14 cellular contexts compared by ENCODE assay signal in the genomic region with DNA sequence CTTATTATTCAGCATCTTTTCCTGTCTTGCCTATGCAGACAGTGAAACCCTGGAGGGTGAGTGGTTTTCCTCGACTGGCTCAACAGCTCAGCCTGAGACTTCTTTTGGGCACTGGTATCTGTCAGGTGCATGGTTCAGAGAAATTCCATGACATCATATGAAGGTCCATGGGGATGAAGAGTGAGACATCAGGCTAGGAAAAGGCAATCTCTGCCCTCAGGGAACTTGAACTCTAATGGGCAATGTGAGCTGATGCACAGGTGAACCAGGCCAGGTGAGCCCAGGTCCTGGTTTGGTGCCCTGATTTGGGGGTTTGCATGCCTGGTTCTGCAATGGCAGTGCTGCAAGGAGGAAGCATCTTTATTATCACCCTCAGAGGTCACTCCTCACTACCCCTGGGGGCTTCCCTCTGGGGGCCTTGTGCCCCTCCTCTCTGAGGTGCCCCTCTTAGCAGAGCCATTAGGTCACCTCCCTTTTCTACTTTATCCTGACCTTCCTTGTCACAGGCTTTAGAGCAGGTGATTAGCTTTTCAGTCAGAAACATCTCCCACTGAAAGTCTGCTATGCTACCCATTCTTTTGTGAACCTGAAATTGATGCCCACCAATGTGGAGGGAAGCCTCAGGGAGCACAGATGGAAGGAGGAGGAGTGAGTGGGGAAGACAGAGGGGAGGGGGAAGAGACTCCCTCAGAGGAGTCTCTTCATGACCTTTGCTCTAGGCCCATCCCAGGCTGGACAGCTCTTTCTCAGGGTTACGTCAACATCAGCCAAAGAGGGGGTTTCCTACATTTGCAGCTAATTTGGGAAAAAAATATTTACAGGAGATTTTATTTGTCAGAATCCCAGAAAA. TPM values are rescaled to one million over a fixed set of nuclear protein-coding genes. Genes with fewer than 3 reads are reported as not detected.
DNase-seq lines count a peak whose midpoint lies in the region; ATAC-seq, FAIRE-seq and TF ChIP-seq lines count a peak whose summit lies in the region.
"Had no signal": no experiment of that assay in that cellular context is flagged by ENCODE, and none has a peak within 500 bp of the region (broad histone marks: within the 10 kb centered on the region; RNA-seq: fewer than 3 reads in every experiment).

No MANE protein-coding gene starts in this region.

- no peaks in the 10 kb centered on the region for H3K79me1 ChIP-seq in H1 (ENCODE audit: low read depth, low read length)
- H3K79me1 ChIP-seq in H9 (ENCODE audit: insufficient read depth, low read depth, low read length, poor library complexity, severe bottlenecking), result no peaks in the 10 kb centered on the region

- H3F3A ChIP-seq in MM.1S (ENCODE audit: insufficient read depth, low read length), result peaks cover 36% of the 10 kb centered on the region

- ATAC-seq in GM19463 (IDR thresholded peaks at IDR 0.05; ENCODE audit: unreplicated experiment), result no peak

- no peaks in the 10 kb centered on the region for H3K9me2 ChIP-seq in MM.1S (replicated peaks; ENCODE audit: insufficient read depth, low read length)

- peak overlapping the region; percentile 89; the same call in 1 of the 2 replicates for H3K27ac ChIP-seq in MM.1S (ENCODE audit: low read length)
- H3K27ac ChIP-seq in H1 (ENCODE audit: low read depth, low read length), result no peak overlapping the region
- H3K27ac ChIP-seq in muscle layer of colon (ENCODE audit: low read depth, low read length), result peak overlapping the region; percentile 18
- peak overlapping the region; percentile 36 for H3K27ac ChIP-seq in thymus (ENCODE audit: low read depth)
- H3K27ac ChIP-seq in H9 (ENCODE audit: insufficient read length, low read depth, low read length), result no peak overlapping the region

- no peak for TF ChIP-seq EP300 in H1 (IDR thresholded peaks at IDR 0.05; ENCODE audit: borderline replicate concordance in 1 of 2, low read depth in 2 of 2, low read length in 2 of 2)

- H4K91ac ChIP-seq in H1 (replicated peaks; ENCODE audit: insufficient read length, low read length), result no peak overlapping the region
- no peak overlapping the region for H4K91ac ChIP-seq in H9 (ENCODE audit: insufficient read length, low read depth, low read length)

- peaks cover 0 to 2% (median 2%) of the 10 kb centered on the region in 3 experiments; a peak in 4 of 7 replicates for H3K36me3 Mint-ChIP-seq in H9 (ENCODE audit: insufficient read depth in 1 of 3, low read depth in 3 of 3)
- H3K36me3 Mint-ChIP-seq: CD8-positive, alpha-beta memory T cell had no signal

- H3K4me3 ChIP-seq in MM.1S (ENCODE audit: low read length), result no peak overlapping the region
- no peak overlapping the region for H3K4me3 ChIP-seq in H1 (ENCODE audit: extremely low read depth in 1 of 4, insufficient read depth in 2 of 4, low read depth in 3 of 4, low read length in 4 of 4)
- no peak overlapping the region for H3K4me3 ChIP-seq in muscle layer of colon (ENCODE audit: low read depth in 1 of 2, low read length in 2 of 2)
- no peak overlapping the region for H3K4me3 ChIP-seq in thymus (ENCODE audit: low read length)
- H3K4me3 ChIP-seq: HAP-1, Peyer's patch had no signal

- POLR2A ChIA-PET in H1 (lab: Charles Lee; ENCODE audit: partially characterized antibody), result interaction anchor here (1.0 to 1.6 kb wide), 3 partner anchors 9 to 43 kb away, joined by 3 to 5 read pairs (median 3); no protein-coding TSS in a partner anchor

- H3K4me3 Mint-ChIP-seq in H9, result no peak overlapping the region
- H3K4me3 Mint-ChIP-seq: CD8-positive, alpha-beta memory T cell; T-helper 1 cell treated with Interleukin-12 subunit alpha and Interleukin-12 subunit beta and Interleukin-4 antibody, amounts not matched to agents 30 μg/mL and 1 μg/mL, for 36 hours had no signal

- H4K8ac ChIP-seq in H1 (ENCODE audit: extremely low read depth, insufficient read depth, low read length) (no peak overlapping the region), H9 (replicated peaks; ENCODE audit: insufficient read length, low read depth, low read length) (no peak overlapping the region)

- H3K23me2 ChIP-seq in H1 (ENCODE audit: low read depth, low read length) (no peaks in the 10 kb centered on the region), H9 (ENCODE audit: insufficient read length, low read depth, low read length, poor library complexity, severe bottlenecking) (no peaks in the 10 kb centered on the region)

- H2BK20ac ChIP-seq in H1 (ENCODE audit: low read length) (no peak overlapping the region), H9 (ENCODE audit: low read depth, low read length, poor library complexity, severe bottlenecking) (no peak overlapping the region)

- H3K9ac ChIP-seq in MM.1S (ENCODE audit: low read length), result no peak overlapping the region
- no peak overlapping the region for H3K9ac ChIP-seq in H1 (replicated peaks in 1 of 4; ENCODE audit: extremely low read depth in 1 of 4, low read depth in 3 of 4, low read length in 3 of 4)
- H3K9ac ChIP-seq in muscle layer of colon (ENCODE audit: low read length), result no peak overlapping the region
- H3K9ac ChIP-seq in H9 (ENCODE audit: extremely low read depth, insufficient read length, low read length), result no peak overlapping the region

- H2BK12ac ChIP-seq in H1 (ENCODE audit: low read depth, low read length) (peak overlapping the region; percentile 60; the same call in 1 of the 2 replicates), H9 (ENCODE audit: insufficient read length, low read depth, low read length) (no peak overlapping the region)

- peak overlapping the region; percentile 58; the same call in 1 of the 2 replicates for H3K4me2 ChIP-seq in MM.1S (ENCODE audit: low read depth, low read length)
- H3K4me2 ChIP-seq in H1 (ENCODE audit: insufficient read depth in 1 of 2, low read depth in 2 of 2, low read length in 2 of 2), result no peak overlapping the region
- no peak overlapping the region for H3K4me2 ChIP-seq in H9 (ENCODE audit: insufficient read depth, insufficient read length, low read length)

- WGBS in H1 (ENCODE audit: extremely low coverage in 1 of 2, insufficient coverage in 1 of 2, insufficient read length in 1 of 2, insufficient replicate concordance in 2 of 2, low coverage in 1 of 2, low lambda C conversion rate in 2 of 2, missing lambda C conversion rate in 1 of 2), 2 experiments, result 100% methylated on average over 2 of the region's 2 CpGs; no CpG with 5 or more reads in 1 of the 2 experiments
- 97% methylated on average over 2 of the region's 2 CpGs for WGBS in thymus
- WGBS in H9 (ENCODE audit: extremely low coverage, insufficient read length, low lambda C conversion rate), result no CpG with 5 or more reads among the region's 2 CpGs

- no peaks in the 10 kb centered on the region for H3K27me3 ChIP-seq in MM.1S (replicated peaks; ENCODE audit: insufficient read depth, low read length)
- peaks cover 0 to 1% (median 0%) of the 10 kb centered on the region in 4 experiments; a peak in 1 of 7 replicates for H3K27me3 ChIP-seq in H1 (replicated peaks in 1 of 4; ENCODE audit: control insufficient read depth in 3 of 4, extremely low read depth in 1 of 4, insufficient read depth in 3 of 4, low read length in 3 of 4)
- no peaks in the 10 kb centered on the region for H3K27me3 ChIP-seq in muscle layer of colon (ENCODE audit: control insufficient read depth in 1 of 2, insufficient read depth in 2 of 2, low read length in 2 of 2)
- no peaks in the 10 kb centered on the region for H3K27me3 ChIP-seq in thymus (ENCODE audit: control insufficient read depth, insufficient read depth)
- H3K27me3 ChIP-seq in H9 (ENCODE audit: insufficient read depth, low read length), result no peaks in the 10 kb centered on the region
- H3K27me3 ChIP-seq: Peyer's patch had no signal

- H3K14ac ChIP-seq in H1 (ENCODE audit: insufficient read length) (no peak overlapping the region), H9 (ENCODE audit: insufficient read depth, low read length) (no peak overlapping the region)

- H3K56ac ChIP-seq in H1 (replicated peaks; ENCODE audit: insufficient read length, low read depth, low read length), result no peak overlapping the region
- no peak overlapping the region for H3K56ac ChIP-seq in H9 (ENCODE audit: insufficient read length, low read depth, low read length)

- H4K5ac ChIP-seq in H1 (ENCODE audit: insufficient read length, low read depth, low read length) (no peak overlapping the region), H9 (ENCODE audit: insufficient read length, low read depth, low read length) (no peak overlapping the region)

- CTCF ChIA-PET in H1 (lab: Charles Lee; ENCODE audit: partially characterized antibody), result interaction anchor here (0.6 to 1.7 kb wide), 3 partner anchors 26 to 84 kb away, joined by 3 to 4 read pairs (median 3); no protein-coding TSS in a partner anchor

- peaks cover 54% of the 10 kb centered on the region for H3K4me1 ChIP-seq in MM.1S (ENCODE audit: low read length)
- H3K4me1 ChIP-seq in H1 (replicated peaks in 1 of 4; ENCODE audit: control insufficient read depth in 3 of 4, insufficient read depth in 4 of 4, low read length in 3 of 4), result no peaks in the 10 kb centered on the region
- H3K4me1 ChIP-seq in muscle layer of colon (ENCODE audit: insufficient read depth, low read length), result peaks cover 38% of the 10 kb centered on the region
- H3K4me1 ChIP-seq in thymus (ENCODE audit: control insufficient read depth, insufficient read depth, low read length), result no peaks in the 10 kb centered on the region
- H3K4me1 ChIP-seq in H9 (ENCODE audit: insufficient read depth, low read length), result peaks cover 2% of the 10 kb centered on the region; the same call in 1 of the 2 replicates
- H3K4me1 ChIP-seq: HAP-1 had no signal

- no peak overlapping the region for H3K23ac ChIP-seq in H1 (ENCODE audit: insufficient read length)
- no peak overlapping the region for H3K23ac ChIP-seq in H9 (ENCODE audit: insufficient read length, low read depth, low read length)

- H3K27me3 Mint-ChIP-seq in H9 (ENCODE audit: low read depth), result no peaks in the 10 kb centered on the region; the same call in 1 of the 2 replicates

- H2AK5ac ChIP-seq in H1 (ENCODE audit: low read depth, low read length), result no peak overlapping the region
- H2AK5ac ChIP-seq in H9 (ENCODE audit: insufficient read length, low read length), result no peak overlapping the region

- H2AFZ ChIP-seq in MM.1S (ENCODE audit: low read length) (no peak overlapping the region), H1 (ENCODE audit: low read length) (no peak overlapping the region), H9 (ENCODE audit: low read length) (no peak overlapping the region)

- H3K9me3 ChIP-seq in MM.1S (replicated peaks; ENCODE audit: insufficient read depth, low read length) (no peaks in the 10 kb centered on the region), H1 (ENCODE audit: insufficient read depth in 2 of 2, low read depth in 1 of 2, low read length in 1 of 2) (no peaks in the 10 kb centered on the region), muscle layer of colon (ENCODE audit: low read length) (no peaks in the 10 kb centered on the region), thymus (ENCODE audit: control insufficient read depth) (no peaks in the 10 kb centered on the region), H9 (ENCODE audit: control insufficient read depth, low read depth, low read length) (no peaks in the 10 kb centered on the region)
- H3K9me3 ChIP-seq: HAP-1, Peyer's patch had no signal

- no peaks in the 10 kb centered on the region for H3K9me3 Mint-ChIP-seq in H9
- H3K9me3 Mint-ChIP-seq: CD8-positive, alpha-beta memory T cell; T-helper 1 cell treated with Interleukin-12 subunit alpha and Interleukin-12 subunit beta and Interleukin-4 antibody, amounts not matched to agents 30 μg/mL and 1 μg/mL, for 36 hours had no signal

- TF ChIP-seq RAD21 in H1 (IDR thresholded peaks at IDR 0.05 in 1 of 2, conservative IDR thresholded peaks at IDR 0.05 in 1 of 2; ENCODE audit: low read depth in 2 of 2, low read length in 2 of 2), result no peak

- H2BK120ac ChIP-seq in H1 (replicated peaks; ENCODE audit: low read depth, low read length) (no peak overlapping the region), H9 (ENCODE audit: low read depth, low read length, poor library complexity, severe bottlenecking) (no peak overlapping the region)

- no peak overlapping the region for H3K18ac ChIP-seq in H1 (ENCODE audit: extremely low read depth, low read length)
- H3K18ac ChIP-seq in H9 (ENCODE audit: insufficient read length, low read depth, low read length), result no peak overlapping the region

- DNase-seq in MM.1S (peak; percentile 21), H1 (ENCODE audit: low read depth in 1 of 2, low spot score in 2 of 2) (no peak), NAMALWA (ENCODE audit: low spot score) (no peak), H9 (no peak), SW480 (ENCODE audit: low spot score) (no peak)
- DNase-seq: CD8-positive, alpha-beta memory T cell; NCI-H1092 treated with DMSO at 0.1 percent for 48 hours; stimulated activated CD4-positive, alpha-beta T cell treated with anti-CD3 and anti-CD28 coated beads, Interleukin-2, amount 100 ng/mL, for 48 hours had no signal

- H3K36me3 ChIP-seq in MM.1S (replicated peaks; ENCODE audit: insufficient read depth, low read length) (no peaks in the 10 kb centered on the region), H1 (ENCODE audit: control insufficient read depth in 2 of 4, insufficient read depth in 4 of 4, low read length in 3 of 4) (peaks cover 0 to 5% (median 0%) of the 10 kb centered on the region in 4 experiments; a peak in 3 of 8 replicates), muscle layer of colon (ENCODE audit: insufficient read depth, low read length) (peaks cover 17% of the 10 kb centered on the region), thymus (ENCODE audit: control insufficient read depth, insufficient read depth) (no peaks in the 10 kb centered on the region)
- H3K36me3 ChIP-seq: HAP-1 had no signal

- H3T11ph ChIP-seq in H9 (ENCODE audit: low read length), result no peak overlapping the region

- H2BK5ac ChIP-seq in H1 (ENCODE audit: low read depth, low read length) (no peak overlapping the region), H9 (ENCODE audit: insufficient read length, low read length) (no peak overlapping the region)

- H2BK15ac ChIP-seq in H1 (ENCODE audit: low read length), result no peak overlapping the region
- no peak overlapping the region for H2BK15ac ChIP-seq in H9 (ENCODE audit: low read depth, low read length)

- peaks cover 14 to 19% of the 10 kb centered on the region in 2 experiments for H3K4me1 Mint-ChIP-seq in H9
- H3K4me1 Mint-ChIP-seq: CD8-positive, alpha-beta memory T cell had no signal

- peak overlapping the region in 1 of 3 experiments; percentile 70; a peak in 2 of 7 replicates for H3K27ac Mint-ChIP-seq in H9
- H3K27ac Mint-ChIP-seq: T-helper 1 cell treated with Interleukin-12 subunit alpha and Interleukin-12 subunit beta and Interleukin-4 antibody, amounts not matched to agents 30 μg/mL and 1 μg/mL, for 36 hours had no signal

- FAIRE-seq in H1 (lab: Jason Lieb, UNC), result no peak

- no peak for TF ChIP-seq POLR2A in H1 (IDR thresholded peaks at IDR 0.05; ENCODE audit: control extremely low read depth in 1 of 2, low read depth in 2 of 2, low read length in 2 of 2)

- peaks cover 17% of the 10 kb centered on the region for H3K79me2 ChIP-seq in MM.1S (ENCODE audit: low read length)
- H3K79me2 ChIP-seq in H1 (ENCODE audit: control insufficient read depth in 1 of 2, insufficient read depth in 2 of 2, low read length in 2 of 2), result no peaks in the 10 kb centered on the region
- H3K79me2 ChIP-seq in H9 (ENCODE audit: insufficient read depth, low read length), result no peaks in the 10 kb centered on the region

- H3K4ac ChIP-seq in H1 (replicated peaks; ENCODE audit: insufficient read length, low read depth, low read length) (no peak overlapping the region), H9 (ENCODE audit: low read depth, low read length) (no peak overlapping the region)

- H4K20me1 ChIP-seq in MM.1S (ENCODE audit: insufficient read depth, low read length), result no peaks in the 10 kb centered on the region
- H4K20me1 ChIP-seq in H1 (replicated peaks in 1 of 2; ENCODE audit: control insufficient read depth in 1 of 2, insufficient read depth in 2 of 2, low read length in 2 of 2), result no peaks in the 10 kb centered on the region
- no peaks in the 10 kb centered on the region for H4K20me1 ChIP-seq in H9 (ENCODE audit: control insufficient read depth, insufficient read depth, insufficient read length)

- TF ChIP-seq CTCF in MM.1S (IDR thresholded peaks at IDR 0.05; ENCODE audit: low read length), result no peak
- TF ChIP-seq CTCF in H1 (IDR thresholded peaks at IDR 0.05; ENCODE audit: control extremely low read depth in 1 of 3, insufficient read depth in 1 of 3, low read depth in 1 of 3, low read length in 3 of 3), result no peak
- TF ChIP-seq CTCF in H9 (conservative IDR thresholded peaks at IDR 0.05), result no peak

RNA-seq across cellular contexts. Expression of a gene that starts 47.3 kb away (rescaled TPM):
- total RNA-seq in H1 (2021; fragmentation: NEBNext Ultra II Directional; extraction: Animal tissue kit (Norgen Biotek cat#: 25700)), result 6.1 and 7.0 TPM in 2 replicates
- polyA plus RNA-seq in H1 (2011; rRNA removed) (5.8 and 6.5 TPM in 2 replicates), thymus (16.5 TPM)
- 7.4 TPM for polyA plus RNA-seq in H1 (2011; cell fraction: cytosol; rRNA removed)
- 9.2 TPM for polyA plus RNA-seq in H1 (2011; cell fraction: nucleus; rRNA removed)
- polyA plus RNA-seq in H1 (2012, experiment 1 of 2), result 5.0 to 6.4 TPM (median 5.8 TPM) in 4 replicates
- 1.4 TPM for polyA plus RNA-seq in H1 (2012, experiment 2 of 2)
- 7.2 TPM for polyA plus RNA-seq in H1 (2013, experiment 1 of 2)
- 6.7 TPM for polyA plus RNA-seq in H1 (2013, experiment 2 of 2)
- polyA minus RNA-seq in H1 (2011; rRNA and poly(A)+ RNA removed), result 12.5 and 13.2 TPM in 2 replicates
- 4.8 TPM for polyA minus RNA-seq in H1 (2011; cell fraction: cytosol; rRNA and poly(A)+ RNA removed)
- polyA minus RNA-seq in H1 (2011; cell fraction: nucleus; rRNA and poly(A)+ RNA removed), result 9.6 TPM
- 4.2 and 4.8 TPM in 2 replicates for total RNA-seq in H9 (2021)

Comparison
In these comparisons a context has a peak if more than half of its experiments do, and no peak if none do; other contexts are left out.
1. H3K27ac ChIP-seq: peak in MM.1S (single experiment), muscle layer of colon (single experiment) and thymus (single experiment); none in H1 (single experiment) and H9 (single experiment).